In the genomic region with DNA sequence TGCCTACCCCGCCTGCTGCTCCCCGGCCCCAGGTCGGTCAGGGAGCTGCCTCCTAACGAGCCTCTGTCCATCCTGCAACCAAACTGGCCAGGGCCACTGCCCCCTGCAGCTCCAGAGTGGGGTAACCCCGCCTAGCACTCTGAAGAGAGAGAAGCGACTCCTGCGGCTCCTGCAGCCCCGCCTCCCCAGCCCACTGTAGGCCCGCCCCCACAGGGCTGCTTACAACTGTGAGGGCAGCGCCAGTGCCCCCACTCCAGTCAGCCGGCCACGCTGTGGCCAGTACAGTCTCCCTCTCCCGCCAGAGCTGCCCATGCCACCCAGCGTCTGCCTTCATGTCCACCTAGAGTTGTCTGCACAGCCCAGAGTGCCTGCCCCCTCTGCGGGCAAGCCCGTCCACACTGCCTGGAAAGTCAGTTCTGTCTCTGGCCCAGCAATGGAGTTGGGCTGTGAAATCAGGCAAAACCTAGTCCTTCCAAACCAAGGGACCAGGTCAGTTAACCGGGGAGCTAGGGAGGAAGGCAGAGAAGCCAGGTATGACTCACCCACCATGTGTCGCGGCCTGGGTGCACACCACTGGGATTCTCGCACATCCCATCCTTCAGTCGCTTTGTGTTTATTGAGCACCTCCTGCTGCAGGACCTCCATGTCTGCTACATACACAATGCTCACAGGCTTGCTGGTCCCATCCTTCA, we compare ENCODE assay signal across 1 cellular context.
TF ChIP-seq lines count a peak whose summit lies in the region.

No MANE protein-coding gene starts in this region.

TF ChIP-seq in HepG2, 621 proteins besides CTCF, POLR2A, EP300 and RAD21 (continued from another document and continues in another):
- TF ChIP-seq STAG1 (CRISPR knock-in tag; IDR thresholded peaks at IDR 0.05) (peak; percentile 21; the same call in 1 of the 2 replicates), MAZ (IDR thresholded peaks at IDR 0.05; ENCODE audit: borderline replicate concordance, low read depth, low read length) (no peak), MAZ (CRISPR knock-in tag; IDR thresholded peaks at IDR 0.05; ENCODE audit: low read depth) (no peak), ZNF367 (CRISPR knock-in tag; IDR thresholded peaks at IDR 0.05; ENCODE audit: borderline replicate concordance) (no peak), MEIS1 (CRISPR knock-in tag; IDR thresholded peaks at IDR 0.05; ENCODE audit: borderline replicate concordance) (0 out of 2 replicates have a peak, but pooled peaks have one; percentile 5), ZNF432 (CRISPR knock-in tag; IDR thresholded peaks at IDR 0.05; ENCODE audit: borderline replicate concordance) (no peak), NR2F2 (IDR thresholded peaks at IDR 0.05; ENCODE audit: borderline replicate concordance, low read depth) (no peak), ZNF552 (CRISPR knock-in tag; IDR thresholded peaks at IDR 0.05; ENCODE audit: borderline replicate concordance) (no peak), SP5 (CRISPR knock-in tag; IDR thresholded peaks at IDR 0.05; ENCODE audit: borderline replicate concordance, low read depth) (peak; percentile 41; the same call in 1 of the 2 replicates), ZNF333 (CRISPR knock-in tag; IDR thresholded peaks at IDR 0.05; ENCODE audit: borderline replicate concordance) (0 out of 2 replicates have a peak, but pooled peaks have one; percentile 16), ZSCAN9 (CRISPR knock-in tag; IDR thresholded peaks at IDR 0.05; ENCODE audit: borderline replicate concordance) (no peak), ISL2 (CRISPR knock-in tag; IDR thresholded peaks at IDR 0.05) (no peak), MAF1 (CRISPR knock-in tag; IDR thresholded peaks at IDR 0.05; ENCODE audit: borderline replicate concordance) (no peak), DMAP1 (CRISPR knock-in tag; IDR thresholded peaks at IDR 0.05) (no peak), ZNF501 (CRISPR knock-in tag; IDR thresholded peaks at IDR 0.05) (no peak), NONO (IDR thresholded peaks at IDR 0.05) (no peak), NONO (CRISPR knock-in tag; conservative IDR thresholded peaks at IDR 0.05) (no peak), ZFP1 (CRISPR knock-in tag; IDR thresholded peaks at IDR 0.05) (no peak)
- TF ChIP-seq, protein P1, sequence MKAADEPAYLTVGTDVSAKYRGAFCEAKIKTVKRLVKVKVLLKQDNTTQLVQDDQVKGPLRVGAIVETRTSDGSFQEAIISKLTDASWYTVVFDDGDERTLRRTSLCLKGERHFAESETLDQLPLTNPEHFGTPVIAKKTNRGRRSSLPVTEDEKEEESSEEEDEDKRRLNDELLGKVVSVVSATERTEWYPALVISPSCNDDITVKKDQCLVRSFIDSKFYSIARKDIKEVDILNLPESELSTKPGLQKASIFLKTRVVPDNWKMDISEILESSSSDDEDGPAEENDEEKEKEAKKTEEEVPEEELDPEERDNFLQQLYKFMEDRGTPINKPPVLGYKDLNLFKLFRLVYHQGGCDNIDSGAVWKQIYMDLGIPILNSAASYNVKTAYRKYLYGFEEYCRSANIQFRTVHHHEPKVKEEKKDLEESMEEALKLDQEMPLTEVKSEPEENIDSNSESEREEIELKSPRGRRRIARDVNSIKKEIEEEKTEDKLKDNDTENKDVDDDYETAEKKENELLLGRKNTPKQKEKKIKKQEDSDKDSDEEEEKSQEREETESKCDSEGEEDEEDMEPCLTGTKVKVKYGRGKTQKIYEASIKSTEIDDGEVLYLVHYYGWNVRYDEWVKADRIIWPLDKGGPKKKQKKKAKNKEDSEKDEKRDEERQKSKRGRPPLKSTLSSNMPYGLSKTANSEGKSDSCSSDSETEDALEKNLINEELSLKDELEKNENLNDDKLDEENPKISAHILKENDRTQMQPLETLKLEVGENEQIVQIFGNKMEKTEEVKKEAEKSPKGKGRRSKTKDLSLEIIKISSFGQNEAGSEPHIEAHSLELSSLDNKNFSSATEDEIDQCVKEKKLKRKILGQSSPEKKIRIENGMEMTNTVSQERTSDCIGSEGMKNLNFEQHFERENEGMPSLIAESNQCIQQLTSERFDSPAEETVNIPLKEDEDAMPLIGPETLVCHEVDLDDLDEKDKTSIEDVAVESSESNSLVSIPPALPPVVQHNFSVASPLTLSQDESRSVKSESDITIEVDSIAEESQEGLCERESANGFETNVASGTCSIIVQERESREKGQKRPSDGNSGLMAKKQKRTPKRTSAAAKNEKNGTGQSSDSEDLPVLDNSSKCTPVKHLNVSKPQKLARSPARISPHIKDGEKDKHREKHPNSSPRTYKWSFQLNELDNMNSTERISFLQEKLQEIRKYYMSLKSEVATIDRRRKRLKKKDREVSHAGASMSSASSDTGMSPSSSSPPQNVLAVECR (CRISPR knock-in tag; IDR thresholded peaks at IDR 0.05; ENCODE audit: borderline replicate concordance) = no peak
- TF ChIP-seq, protein P2, sequence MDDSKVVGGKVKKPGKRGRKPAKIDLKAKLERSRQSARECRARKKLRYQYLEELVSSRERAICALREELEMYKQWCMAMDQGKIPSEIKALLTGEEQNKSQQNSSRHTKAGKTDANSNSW (CRISPR knock-in tag; IDR thresholded peaks at IDR 0.05; ENCODE audit: borderline replicate concordance) = no peak
- TF ChIP-seq, protein P3, sequence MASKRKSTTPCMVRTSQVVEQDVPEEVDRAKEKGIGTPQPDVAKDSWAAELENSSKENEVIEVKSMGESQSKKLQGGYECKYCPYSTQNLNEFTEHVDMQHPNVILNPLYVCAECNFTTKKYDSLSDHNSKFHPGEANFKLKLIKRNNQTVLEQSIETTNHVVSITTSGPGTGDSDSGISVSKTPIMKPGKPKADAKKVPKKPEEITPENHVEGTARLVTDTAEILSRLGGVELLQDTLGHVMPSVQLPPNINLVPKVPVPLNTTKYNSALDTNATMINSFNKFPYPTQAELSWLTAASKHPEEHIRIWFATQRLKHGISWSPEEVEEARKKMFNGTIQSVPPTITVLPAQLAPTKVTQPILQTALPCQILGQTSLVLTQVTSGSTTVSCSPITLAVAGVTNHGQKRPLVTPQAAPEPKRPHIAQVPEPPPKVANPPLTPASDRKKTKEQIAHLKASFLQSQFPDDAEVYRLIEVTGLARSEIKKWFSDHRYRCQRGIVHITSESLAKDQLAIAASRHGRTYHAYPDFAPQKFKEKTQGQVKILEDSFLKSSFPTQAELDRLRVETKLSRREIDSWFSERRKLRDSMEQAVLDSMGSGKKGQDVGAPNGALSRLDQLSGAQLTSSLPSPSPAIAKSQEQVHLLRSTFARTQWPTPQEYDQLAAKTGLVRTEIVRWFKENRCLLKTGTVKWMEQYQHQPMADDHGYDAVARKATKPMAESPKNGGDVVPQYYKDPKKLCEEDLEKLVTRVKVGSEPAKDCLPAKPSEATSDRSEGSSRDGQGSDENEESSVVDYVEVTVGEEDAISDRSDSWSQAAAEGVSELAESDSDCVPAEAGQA (IDR thresholded peaks at IDR 0.05; ENCODE audit: low read depth) = no peak
- TF ChIP-seq, protein P3 (CRISPR knock-in tag; IDR thresholded peaks at IDR 0.05; ENCODE audit: borderline replicate concordance) = no peak
- TF ChIP-seq, protein P4, sequence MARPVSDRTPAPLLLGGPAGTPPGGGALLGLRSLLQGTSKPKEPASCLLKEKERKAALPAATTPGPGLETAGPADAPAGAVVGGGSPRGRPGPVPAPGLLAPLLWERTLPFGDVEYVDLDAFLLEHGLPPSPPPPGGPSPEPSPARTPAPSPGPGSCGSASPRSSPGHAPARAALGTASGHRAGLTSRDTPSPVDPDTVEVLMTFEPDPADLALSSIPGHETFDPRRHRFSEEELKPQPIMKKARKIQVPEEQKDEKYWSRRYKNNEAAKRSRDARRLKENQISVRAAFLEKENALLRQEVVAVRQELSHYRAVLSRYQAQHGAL (CRISPR knock-in tag; IDR thresholded peaks at IDR 0.05; ENCODE audit: not compliant biosample characterization) = no peak
- TF ChIP-seq, protein P5, sequence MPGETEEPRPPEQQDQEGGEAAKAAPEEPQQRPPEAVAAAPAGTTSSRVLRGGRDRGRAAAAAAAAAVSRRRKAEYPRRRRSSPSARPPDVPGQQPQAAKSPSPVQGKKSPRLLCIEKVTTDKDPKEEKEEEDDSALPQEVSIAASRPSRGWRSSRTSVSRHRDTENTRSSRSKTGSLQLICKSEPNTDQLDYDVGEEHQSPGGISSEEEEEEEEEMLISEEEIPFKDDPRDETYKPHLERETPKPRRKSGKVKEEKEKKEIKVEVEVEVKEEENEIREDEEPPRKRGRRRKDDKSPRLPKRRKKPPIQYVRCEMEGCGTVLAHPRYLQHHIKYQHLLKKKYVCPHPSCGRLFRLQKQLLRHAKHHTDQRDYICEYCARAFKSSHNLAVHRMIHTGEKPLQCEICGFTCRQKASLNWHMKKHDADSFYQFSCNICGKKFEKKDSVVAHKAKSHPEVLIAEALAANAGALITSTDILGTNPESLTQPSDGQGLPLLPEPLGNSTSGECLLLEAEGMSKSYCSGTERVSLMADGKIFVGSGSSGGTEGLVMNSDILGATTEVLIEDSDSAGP (CRISPR knock-in tag; IDR thresholded peaks at IDR 0.05; ENCODE audit: borderline replicate concordance) = no peak
- TF ChIP-seq, protein P6, sequence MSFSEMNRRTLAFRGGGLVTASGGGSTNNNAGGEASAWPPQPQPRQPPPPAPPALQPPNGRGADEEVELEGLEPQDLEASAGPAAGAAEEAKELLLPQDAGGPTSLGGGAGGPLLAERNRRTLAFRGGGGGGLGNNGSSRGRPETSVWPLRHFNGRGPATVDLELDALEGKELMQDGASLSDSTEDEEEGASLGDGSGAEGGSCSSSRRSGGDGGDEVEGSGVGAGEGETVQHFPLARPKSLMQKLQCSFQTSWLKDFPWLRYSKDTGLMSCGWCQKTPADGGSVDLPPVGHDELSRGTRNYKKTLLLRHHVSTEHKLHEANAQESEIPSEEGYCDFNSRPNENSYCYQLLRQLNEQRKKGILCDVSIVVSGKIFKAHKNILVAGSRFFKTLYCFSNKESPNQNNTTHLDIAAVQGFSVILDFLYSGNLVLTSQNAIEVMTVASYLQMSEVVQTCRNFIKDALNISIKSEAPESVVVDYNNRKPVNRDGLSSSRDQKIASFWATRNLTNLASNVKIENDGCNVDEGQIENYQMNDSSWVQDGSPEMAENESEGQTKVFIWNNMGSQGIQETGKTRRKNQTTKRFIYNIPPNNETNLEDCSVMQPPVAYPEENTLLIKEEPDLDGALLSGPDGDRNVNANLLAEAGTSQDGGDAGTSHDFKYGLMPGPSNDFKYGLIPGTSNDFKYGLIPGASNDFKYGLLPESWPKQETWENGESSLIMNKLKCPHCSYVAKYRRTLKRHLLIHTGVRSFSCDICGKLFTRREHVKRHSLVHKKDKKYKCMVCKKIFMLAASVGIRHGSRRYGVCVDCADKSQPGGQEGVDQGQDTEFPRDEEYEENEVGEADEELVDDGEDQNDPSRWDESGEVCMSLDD (CRISPR knock-in tag; IDR thresholded peaks at IDR 0.05; ENCODE audit: borderline replicate concordance) = no peak
- TF ChIP-seq, protein P7, sequence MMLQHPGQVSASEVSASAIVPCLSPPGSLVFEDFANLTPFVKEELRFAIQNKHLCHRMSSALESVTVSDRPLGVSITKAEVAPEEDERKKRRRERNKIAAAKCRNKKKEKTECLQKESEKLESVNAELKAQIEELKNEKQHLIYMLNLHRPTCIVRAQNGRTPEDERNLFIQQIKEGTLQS (CRISPR knock-in tag; IDR thresholded peaks at IDR 0.05) = no peak
- TF ChIP-seq, protein P8, sequence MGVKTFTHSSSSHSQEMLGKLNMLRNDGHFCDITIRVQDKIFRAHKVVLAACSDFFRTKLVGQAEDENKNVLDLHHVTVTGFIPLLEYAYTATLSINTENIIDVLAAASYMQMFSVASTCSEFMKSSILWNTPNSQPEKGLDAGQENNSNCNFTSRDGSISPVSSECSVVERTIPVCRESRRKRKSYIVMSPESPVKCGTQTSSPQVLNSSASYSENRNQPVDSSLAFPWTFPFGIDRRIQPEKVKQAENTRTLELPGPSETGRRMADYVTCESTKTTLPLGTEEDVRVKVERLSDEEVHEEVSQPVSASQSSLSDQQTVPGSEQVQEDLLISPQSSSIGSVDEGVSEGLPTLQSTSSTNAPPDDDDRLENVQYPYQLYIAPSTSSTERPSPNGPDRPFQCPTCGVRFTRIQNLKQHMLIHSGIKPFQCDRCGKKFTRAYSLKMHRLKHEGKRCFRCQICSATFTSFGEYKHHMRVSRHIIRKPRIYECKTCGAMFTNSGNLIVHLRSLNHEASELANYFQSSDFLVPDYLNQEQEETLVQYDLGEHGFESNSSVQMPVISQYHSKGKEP (CRISPR knock-in tag; IDR thresholded peaks at IDR 0.05) = no peak
- TF ChIP-seq, protein P9, sequence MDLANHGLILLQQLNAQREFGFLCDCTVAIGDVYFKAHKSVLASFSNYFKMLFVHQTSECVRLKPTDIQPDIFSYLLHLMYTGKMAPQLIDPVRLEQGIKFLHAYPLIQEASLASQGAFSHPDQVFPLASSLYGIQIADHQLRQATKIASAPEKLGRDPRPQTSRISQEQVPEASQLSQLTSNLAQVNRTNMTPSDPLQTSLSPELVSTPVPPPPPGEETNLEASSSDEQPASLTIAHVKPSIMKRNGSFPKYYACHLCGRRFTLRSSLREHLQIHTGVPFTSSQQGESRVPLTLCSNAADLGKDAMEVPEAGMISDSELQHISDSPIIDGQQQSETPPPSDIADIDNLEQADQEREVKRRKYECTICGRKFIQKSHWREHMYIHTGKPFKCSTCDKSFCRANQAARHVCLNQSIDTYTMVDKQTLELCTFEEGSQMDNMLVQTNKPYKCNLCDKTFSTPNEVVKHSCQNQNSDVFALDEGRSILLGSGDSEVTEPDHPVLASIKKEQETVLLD (CRISPR knock-in tag; IDR thresholded peaks at IDR 0.05; ENCODE audit: low read depth) = no peak
